ENCODE assay signal across 1 cellular context in the genomic region with DNA sequence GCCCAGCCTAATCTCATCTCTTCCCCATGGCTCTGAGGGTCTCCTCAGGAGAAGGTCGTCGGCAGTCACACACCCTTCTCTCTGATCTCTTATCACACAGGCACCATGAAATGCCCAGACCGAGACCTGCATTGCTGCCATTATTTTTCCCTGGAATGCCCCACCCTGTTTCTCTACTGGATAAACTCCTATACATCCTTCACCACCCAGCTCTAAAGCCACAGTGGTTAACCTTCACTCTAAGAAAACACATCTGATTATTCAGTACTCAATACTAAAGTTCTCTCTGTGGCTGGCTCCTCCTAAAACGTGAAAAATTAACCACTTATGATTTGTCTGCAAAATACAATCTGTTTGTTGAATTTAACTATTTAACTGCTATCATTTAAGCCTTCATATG.
TF ChIP-seq lines count a peak whose summit lies in the region.

No MANE protein-coding gene starts in this region.

TF ChIP-seq in SK-N-SH, 30 proteins besides CTCF, POLR2A, EP300 and RAD21 (continued from another document):
- TF ChIP-seq, protein P1, sequence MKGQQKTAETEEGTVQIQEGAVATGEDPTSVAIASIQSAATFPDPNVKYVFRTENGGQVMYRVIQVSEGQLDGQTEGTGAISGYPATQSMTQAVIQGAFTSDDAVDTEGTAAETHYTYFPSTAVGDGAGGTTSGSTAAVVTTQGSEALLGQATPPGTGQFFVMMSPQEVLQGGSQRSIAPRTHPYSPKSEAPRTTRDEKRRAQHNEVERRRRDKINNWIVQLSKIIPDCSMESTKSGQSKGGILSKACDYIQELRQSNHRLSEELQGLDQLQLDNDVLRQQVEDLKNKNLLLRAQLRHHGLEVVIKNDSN (IDR thresholded peaks at IDR 0.05; ENCODE audit: borderline replicate concordance, low read depth) = no peak
- TF ChIP-seq, protein P2, sequence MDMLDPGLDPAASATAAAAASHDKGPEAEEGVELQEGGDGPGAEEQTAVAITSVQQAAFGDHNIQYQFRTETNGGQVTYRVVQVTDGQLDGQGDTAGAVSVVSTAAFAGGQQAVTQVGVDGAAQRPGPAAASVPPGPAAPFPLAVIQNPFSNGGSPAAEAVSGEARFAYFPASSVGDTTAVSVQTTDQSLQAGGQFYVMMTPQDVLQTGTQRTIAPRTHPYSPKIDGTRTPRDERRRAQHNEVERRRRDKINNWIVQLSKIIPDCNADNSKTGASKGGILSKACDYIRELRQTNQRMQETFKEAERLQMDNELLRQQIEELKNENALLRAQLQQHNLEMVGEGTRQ (IDR thresholded peaks at IDR 0.05; ENCODE audit: borderline replicate concordance, low read depth, low read length) = no peak
- TF ChIP-seq GATA2 (CRISPR knock-in tag; IDR thresholded peaks at IDR 0.05) (no peak), SIN3A (IDR thresholded peaks at IDR 0.05; ENCODE audit: borderline replicate concordance, low read depth, low read length) (no peak)
TF ChIP-seq in SK-N-SH: peak in this region for 0.
